ENCODE assay signal across 16 cellular contexts in the genomic region with DNA sequence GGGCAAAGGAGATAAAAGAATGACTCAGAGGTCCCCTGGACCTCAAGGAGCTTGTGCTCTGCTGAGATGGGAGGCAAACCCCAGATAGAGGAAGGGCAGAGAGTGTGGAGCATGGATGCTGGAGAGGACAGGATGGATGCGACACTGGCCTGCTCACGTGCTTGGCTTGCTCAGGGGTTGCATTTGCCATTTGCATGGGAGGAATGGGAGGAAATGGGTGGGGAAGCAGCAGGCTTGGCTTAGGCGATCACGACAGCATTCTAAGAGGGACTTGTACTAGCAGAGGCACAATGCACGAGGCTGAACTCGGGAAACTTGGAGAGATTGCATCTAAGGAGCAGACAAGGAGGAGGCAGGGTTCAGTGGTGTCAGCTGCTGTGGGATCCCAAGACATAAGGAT. TPM values are rescaled to one million over a fixed set of nuclear protein-coding genes. Genes with fewer than 3 reads are reported as not detected.
A peak's percentile ranks its signal among the peaks of the same experiment; 100 is the strongest.
DNase-seq lines count a peak whose midpoint lies in the region; ATAC-seq, FAIRE-seq and TF ChIP-seq lines count a peak whose summit lies in the region.
"Had no signal": no experiment of that assay in that cellular context is flagged by ENCODE, and none has a peak within 500 bp of the region (broad histone marks: within the 10 kb centered on the region; RNA-seq: fewer than 3 reads in every experiment).

No MANE protein-coding gene starts in this region.

- DNase-seq in Caco-2 (no peak), MCF 10A (ENCODE audit: unreplicated experiment) (no peak), keratinocyte (ENCODE audit: low read depth, low spot score) (no peak), EL (no peak), body of pancreas (no peak), omental fat pad (ENCODE audit: low spot score) (no peak)
- DNase-seq: activated CD4-positive, alpha-beta T cell treated with anti-CD3 and anti-CD28 coated beads, Interleukin-2, amount 50 U/mL, for 1 hour; activated T-cell treated with anti-CD3 and anti-CD28 coated beads, Interleukin-2, amount 50 U/mL, for 48 hours; amniotic stem cell; NCI-H187; NCI-H748 treated with DMSO at 0.1 percent for 48 hours; retina; RPMI8226; stimulated activated naive CD4-positive, alpha-beta T cell had no signal

- CTCF ChIA-PET in Caco-2 (lab: Charles Lee), result no interaction called here
- CTCF ChIA-PET in MCF 10A (lab: Yijun Ruan, JAX), result interaction anchor here (0.7 to 20.5 kb wide), 4 partner anchors 9 to 65 kb away, joined by 3 to 290 read pairs (median 8); no protein-coding TSS in a partner anchor

- FAIRE-seq in keratinocyte (lab: Jason Lieb, UNC), result no peak

- H3K36me3 Mint-ChIP-seq in Caco-2 (ENCODE audit: insufficient read depth, unreplicated experiment) (peaks cover 20% of the 10 kb centered on the region), MCF 10A (ENCODE audit: insufficient read depth, unreplicated experiment) (peaks cover 7% of the 10 kb centered on the region)
- H3K36me3 Mint-ChIP-seq in stimulated activated memory B cell treated with anti-CD40 and anti-IgM and Interleukin-4, amounts not matched to agents 10 μg/mL and 1 μg/mL and 100 μg/mL, for 72 hours, result peaks cover 6% of the 10 kb centered on the region

- peaks cover 81% of the 10 kb centered on the region for H3K79me2 ChIP-seq in keratinocyte (ENCODE audit: control insufficient read depth, insufficient read depth, low read length)

- peak overlapping the region; percentile 49 for H3K27ac Mint-ChIP-seq in Caco-2 (ENCODE audit: unreplicated experiment)
- peak overlapping the region; percentile 89 for H3K27ac Mint-ChIP-seq in MCF 10A (ENCODE audit: low read depth, unreplicated experiment)
- H3K27ac Mint-ChIP-seq in stimulated activated memory B cell treated with anti-CD40 and anti-IgM and Interleukin-4, amounts not matched to agents 10 μg/mL and 1 μg/mL and 100 μg/mL, for 72 hours, result peak overlapping the region; percentile 3

- H3K36me3 ChIP-seq in Caco-2 (ENCODE audit: control insufficient read depth, insufficient read depth, low read length) (peaks cover 2% of the 10 kb centered on the region), keratinocyte (ENCODE audit: control insufficient read depth in 2 of 2, extremely low read depth in 1 of 2, insufficient read depth in 2 of 2, low read length in 2 of 2) (peaks cover 15 to 31% of the 10 kb centered on the region in 2 experiments), body of pancreas (replicated peaks in 1 of 2; ENCODE audit: insufficient read depth in 1 of 2, low read depth in 2 of 2) (no peaks in the 10 kb centered on the region)

- H3K9me1 ChIP-seq in keratinocyte (ENCODE audit: control insufficient read depth, extremely low read depth, insufficient read depth, low read length), result no peaks in the 10 kb centered on the region

- H2AFZ ChIP-seq in keratinocyte (ENCODE audit: control insufficient read depth, low read length), result no peak overlapping the region

- H3K27me3 Mint-ChIP-seq in Caco-2 (ENCODE audit: insufficient read depth, unreplicated experiment), result no peaks in the 10 kb centered on the region
- no peaks in the 10 kb centered on the region for H3K27me3 Mint-ChIP-seq in MCF 10A (ENCODE audit: insufficient read depth, unreplicated experiment)
- no peaks in the 10 kb centered on the region for H3K27me3 Mint-ChIP-seq in stimulated activated memory B cell treated with anti-CD40 and anti-IgM and Interleukin-4, amounts not matched to agents 10 μg/mL and 1 μg/mL and 100 μg/mL, for 72 hours

- dilution Hi-C loops in keratinocyte (cut with MboI; ENCODE audit: extremely low pct_ligation_motif_present, low sequenced_read_pairs), result no loop called here

- peaks cover 59% of the 10 kb centered on the region for H3K4me1 ChIP-seq in Caco-2
- peaks cover 88% of the 10 kb centered on the region for H3K4me1 ChIP-seq in keratinocyte (ENCODE audit: control insufficient read depth, extremely low read depth, insufficient read depth, low read length)
- peaks cover 34% of the 10 kb centered on the region for H3K4me1 ChIP-seq in body of pancreas

- H3K4me2 ChIP-seq in keratinocyte (ENCODE audit: control insufficient read depth, extremely low read depth, insufficient read depth, low read depth, low read length), result peak overlapping the region; percentile 45

- no TSS peak for BruUV-seq in Caco-2 (replicated peaks; lab: Mats Ljungman, UMichigan)
- BruUV-seq in MCF 10A (replicated peaks; lab: Mats Ljungman, UMichigan), result no TSS peak

- no peak for ATAC-seq in stimulated activated memory B cell treated with anti-CD40 and anti-IgM and Interleukin-4, amounts not matched to agents 10 μg/mL and 1 μg/mL and 100 μg/mL, for 72 hours
- ATAC-seq in HG03354 (IDR thresholded peaks at IDR 0.05; ENCODE audit: poor library complexity, severe bottlenecking, unreplicated experiment) (no peak), body of pancreas (no peak), omental fat pad (ENCODE audit: low FRiP score) (no peak)

- peaks cover 55% of the 10 kb centered on the region for H3K4me1 Mint-ChIP-seq in Caco-2 (ENCODE audit: low read depth, unreplicated experiment)
- H3K4me1 Mint-ChIP-seq in MCF 10A (ENCODE audit: insufficient read depth, unreplicated experiment), result peaks cover 53% of the 10 kb centered on the region
- peaks cover 67% of the 10 kb centered on the region for H3K4me1 Mint-ChIP-seq in stimulated activated memory B cell treated with anti-CD40 and anti-IgM and Interleukin-4, amounts not matched to agents 10 μg/mL and 1 μg/mL and 100 μg/mL, for 72 hours

- H3K9ac ChIP-seq in keratinocyte (ENCODE audit: control insufficient read depth, extremely low read depth, insufficient read depth, low read length), result peak overlapping the region; percentile 23

- 75 to 90% methylated on average over 6 of the region's 6 CpGs for WGBS in body of pancreas, 2 donors

- no peak for TF ChIP-seq CTCF in Caco-2 (IDR thresholded peaks at IDR 0.05; ENCODE audit: insufficient read depth in 1 of 2, low read depth in 1 of 2, low read length in 1 of 2, severe bottlenecking in 1 of 2, unreplicated experiment in 1 of 2)
- no peak for TF ChIP-seq CTCF in MCF 10A (IDR thresholded peaks at IDR 0.05; ENCODE audit: unreplicated experiment)
- no peak for TF ChIP-seq CTCF in keratinocyte (optimal IDR thresholded peaks at IDR 0.05 in 1 of 3, IDR thresholded peaks at IDR 0.05 in 1 of 3, conservative IDR thresholded peaks at IDR 0.05 in 1 of 3; ENCODE audit: extremely low read depth in 1 of 3, insufficient read depth in 2 of 3, low read length in 3 of 3)
- no peak for TF ChIP-seq CTCF in body of pancreas (IDR thresholded peaks at IDR 0.05)
- TF ChIP-seq CTCF in omental fat pad (IDR thresholded peaks at IDR 0.05), result no peak

- H3K27me3 ChIP-seq in Caco-2 (replicated peaks; ENCODE audit: control insufficient read depth, insufficient read depth, low read length) (no peaks in the 10 kb centered on the region), keratinocyte (ENCODE audit: control insufficient read depth, extremely low read depth, insufficient read depth, low read length) (no peaks in the 10 kb centered on the region), body of pancreas (no peaks in the 10 kb centered on the region)

- H3K9me3 ChIP-seq in Caco-2, result no peaks in the 10 kb centered on the region
- no peaks in the 10 kb centered on the region for H3K9me3 ChIP-seq in keratinocyte (ENCODE audit: control insufficient read depth, low read depth, low read length)
- H3K9me3 ChIP-seq in body of pancreas, result no peaks in the 10 kb centered on the region

- H3K27ac ChIP-seq in keratinocyte (ENCODE audit: control insufficient read depth, insufficient read depth, low read length) (peak overlapping the region; percentile 54), body of pancreas (no peak overlapping the region)

- POLR2A ChIA-PET in Caco-2 (lab: Charles Lee), result interaction anchor here (0.6 kb wide), 1 partner anchor 166 kb away, joined by 3 read pairs; no protein-coding TSS in a partner anchor
- POLR2A ChIA-PET in MCF 10A (lab: Yijun Ruan, JAX), result interaction anchor here (0.9 to 21.3 kb wide), 3 partner anchors 9 to 55 kb away, joined by 3 to 480 read pairs (median 3); no protein-coding TSS in a partner anchor

- H3K9me3 Mint-ChIP-seq in Caco-2 (ENCODE audit: unreplicated experiment) (no peaks in the 10 kb centered on the region), MCF 10A (ENCODE audit: unreplicated experiment) (no peaks in the 10 kb centered on the region)
- no peaks in the 10 kb centered on the region for H3K9me3 Mint-ChIP-seq in stimulated activated memory B cell treated with anti-CD40 and anti-IgM and Interleukin-4, amounts not matched to agents 10 μg/mL and 1 μg/mL and 100 μg/mL, for 72 hours

- TF ChIP-seq POLR2A in body of pancreas (IDR thresholded peaks at IDR 0.05), result no peak

- H3K4me3 Mint-ChIP-seq in Caco-2 (ENCODE audit: unreplicated experiment), result no peak overlapping the region
- H3K4me3 Mint-ChIP-seq in MCF 10A (ENCODE audit: unreplicated experiment), result no peak overlapping the region
- no peak overlapping the region for H3K4me3 Mint-ChIP-seq in stimulated activated memory B cell treated with anti-CD40 and anti-IgM and Interleukin-4, amounts not matched to agents 10 μg/mL and 1 μg/mL and 100 μg/mL, for 72 hours

- no peaks in the 10 kb centered on the region for H4K20me1 ChIP-seq in keratinocyte (ENCODE audit: control insufficient read depth, extremely low read depth, insufficient read depth, low read length)

- H3K4me3 ChIP-seq in Caco-2 (ENCODE audit: low read depth, low read length), result no peak overlapping the region
- no peak overlapping the region for H3K4me3 ChIP-seq in keratinocyte (ENCODE audit: control insufficient read depth in 2 of 3, extremely low read depth in 1 of 3, insufficient read depth in 2 of 3, low read depth in 1 of 3, low read length in 3 of 3)
- H3K4me3 ChIP-seq in body of pancreas, result no peak overlapping the region

- intact Hi-C loops in Caco-2 (cut with micrococcal nuclease; ENCODE audit: unreplicated experiment), result loop anchor here (1.0 kb wide), 1 partner anchor 9 kb away; no protein-coding TSS in a partner anchor
- intact Hi-C loops in MCF 10A (cut with micrococcal nuclease), result no loop called here
- intact Hi-C loops in body of pancreas (cut with DNase I), result no loop called here

RNA-seq across cellular contexts. Expression of gene CD9, which starts 19.8 kb away (rescaled TPM):
- 170 and 179 TPM in 2 replicates for total RNA-seq in Caco-2 (2022)
- total RNA-seq in MCF 10A (2022), result 31.1 and 40.7 TPM in 2 replicates
- polyA plus RNA-seq in keratinocyte, result 922 to 1,166 TPM (median 1,084 TPM) in 3 replicates
- 172 TPM for polyA plus RNA-seq in keratinocyte (2011; ENCODE audit: low read depth)
- 591 and 749 TPM in 2 replicates for polyA plus RNA-seq in keratinocyte (2011; cell fraction: cytosol; rRNA removed)
- polyA plus RNA-seq in keratinocyte (2011; cell fraction: nucleus; rRNA removed), result 1,144 and 1,488 TPM in 2 replicates
- polyA plus RNA-seq in keratinocyte (2012; ENCODE audit: low replicate concordance), result 605 and 776 TPM in 2 replicates
- polyA minus RNA-seq in keratinocyte, result 431 to 802 TPM (median 750 TPM) in 3 replicates
- 467 TPM for polyA minus RNA-seq in keratinocyte (2011; cell fraction: cytosol; rRNA and poly(A)+ RNA removed)
- 442 and 537 TPM in 2 replicates for polyA minus RNA-seq in keratinocyte (2011; cell fraction: nucleus; rRNA and poly(A)+ RNA removed)
- 10 to 100 TPM; 66.6 to 91.3 TPM for total RNA-seq in body of pancreas
- 100 to 1,000 TPM in 2 of 4 donors, 10 to 100 TPM in 2; 68.3 to 181 (median 119) TPM for total RNA-seq in omental fat pad

Comparison
In these comparisons a context has a peak if more than half of its experiments do, and no peak if none do; other contexts are left out.
1. H3K27ac Mint-ChIP-seq: peak in every context shown above with its lines; median percentile 89 in MCF 10A; 49 in Caco-2; 3 in stimulated activated memory B cell treated with anti-CD40 and anti-IgM and Interleukin-4, amounts not matched to agents 10 μg/mL and 1 μg/mL and 100 μg/mL, for 72 hours.